ENCODE assay signal across 8 cellular contexts in genomic region chr6:132300323-132300949, GRCh38.
A peak's percentile ranks its signal among the peaks of the same experiment; 100 is the strongest.
DNase-seq lines count a peak whose midpoint lies in the region; ATAC-seq and TF ChIP-seq lines count a peak whose summit lies in the region.

No MANE protein-coding gene starts in this region.

- CTCF ChIA-PET in Caco-2 (lab: Charles Lee): interaction anchor here (0.6 to 1.1 kb wide), 5 partner anchors 21 to 526 kb away, joined by 3 to 4 read pairs (median 4); no protein-coding TSS in a partner anchor

- ATAC-seq in GM18517 (IDR thresholded peaks at IDR 0.05; ENCODE audit: unreplicated experiment) (peak; percentile 82), HG02938 (IDR thresholded peaks at IDR 0.05; ENCODE audit: unreplicated experiment) (peak; percentile 78), right lobe of liver (peak; percentile 81 to 92 (median 88))

- H3K4me1 ChIP-seq in Caco-2 (no peaks in the 10 kb centered on the region), right lobe of liver (no peaks in the 10 kb centered on the region)

- no peak overlapping the region for H3K27ac Mint-ChIP-seq in Caco-2 (ENCODE audit: unreplicated experiment)

- no TSS peak for BruUV-seq in Caco-2 (replicated peaks; lab: Mats Ljungman, UMichigan)

- no peaks in the 10 kb centered on the region for H3K9me3 Mint-ChIP-seq in Caco-2 (ENCODE audit: unreplicated experiment)

- H3K9me3 ChIP-seq in Caco-2: no peaks in the 10 kb centered on the region
- H3K9me3 ChIP-seq in right lobe of liver: no peaks in the 10 kb centered on the region

- intact Hi-C loops in Caco-2 (cut with micrococcal nuclease; ENCODE audit: unreplicated experiment) (loop anchor here (1.0 to 2.0 kb wide), 5 partner anchors 34 to 415 kb away; partner anchors contain the start of gene MOXD1), right lobe of liver (cut with DNase I) (loop anchor here (10.0 kb wide), 2 partner anchors 94 to 104 kb away; partner anchors contain the start of gene MOXD1 (in 1 of the 2))

- WGBS in right lobe of liver (ENCODE audit: insufficient coverage, low coverage, low lambda C conversion rate, missing lambda C conversion rate): 51% methylated on average over 4 of the region's 4 CpGs

- POLR2A ChIA-PET in Caco-2 (lab: Charles Lee): no interaction called here

- no peaks in the 10 kb centered on the region for H3K36me3 ChIP-seq in Caco-2 (ENCODE audit: control insufficient read depth, insufficient read depth, low read length)
- H3K36me3 ChIP-seq in right lobe of liver: no peaks in the 10 kb centered on the region

- DNase-seq in Caco-2: peak in 1 of 2 experiments; percentile 49
- peak; percentile 26 for DNase-seq in NCI-H748 treated with DMSO at 0.1 percent for 48 hours (lab: John Stamatoyannopoulos, UW)
- DNase-seq in cerebellar cortex (ENCODE audit: low spot score): peak; percentile 23
- peak in 1 of 3 donors; percentile 51 for DNase-seq in right lobe of liver
- no peak for DNase-seq in NCI-H1694 treated with DMSO at 0.1 percent for 48 hours (lab: John Stamatoyannopoulos, UW)
- no peak for DNase-seq in NCI-H2029 (lab: John Stamatoyannopoulos, UW)

- H3K27me3 ChIP-seq in Caco-2 (replicated peaks; ENCODE audit: control insufficient read depth, insufficient read depth, low read length) (no peaks in the 10 kb centered on the region), right lobe of liver (no peaks in the 10 kb centered on the region)

- H3K4me3 ChIP-seq in Caco-2 (ENCODE audit: low read depth, low read length): no peak overlapping the region
- H3K4me3 ChIP-seq in right lobe of liver: no peak overlapping the region

- no peak for TF ChIP-seq POLR2A in right lobe of liver (IDR thresholded peaks at IDR 0.05)

- H3K4me1 Mint-ChIP-seq in Caco-2 (ENCODE audit: low read depth, unreplicated experiment): no peaks in the 10 kb centered on the region

- TF ChIP-seq CTCF in Caco-2 (IDR thresholded peaks at IDR 0.05; ENCODE audit: insufficient read depth in 1 of 2, low read depth in 1 of 2, low read length in 1 of 2, severe bottlenecking in 1 of 2, unreplicated experiment in 1 of 2): peak; percentile 42 to 59
- TF ChIP-seq CTCF in right lobe of liver (IDR thresholded peaks at IDR 0.05): peak; percentile 61 to 89 (median 72)

- H3K27ac ChIP-seq in right lobe of liver: no peak overlapping the region

- H3K27me3 Mint-ChIP-seq in Caco-2 (ENCODE audit: insufficient read depth, unreplicated experiment): peaks cover 8% of the 10 kb centered on the region

- H3K36me3 Mint-ChIP-seq in Caco-2 (ENCODE audit: insufficient read depth, unreplicated experiment): no peaks in the 10 kb centered on the region

- no peak overlapping the region for H3K4me3 Mint-ChIP-seq in Caco-2 (ENCODE audit: unreplicated experiment)

Comparison
In these comparisons a context has a peak if more than half of its experiments do, and no peak if none do; other contexts are left out.
1. DNase-seq: peak in NCI-H748 treated with DMSO at 0.1 percent for 48 hours (single experiment) and cerebellar cortex (single experiment); none in NCI-H1694 treated with DMSO at 0.1 percent for 48 hours (single experiment) and NCI-H2029 (single experiment).
2. Peak in every context shown above with its lines, with median percentiles within 50 percentile points of each other: ATAC-seq.